1 cellular context compared by ENCODE assay signal in genomic region chr11:102577182-102577581, GRCh38.
TF ChIP-seq lines count a peak whose summit lies in the region.

No MANE protein-coding gene starts in this region.

TF ChIP-seq in GM12878, 131 proteins besides CTCF, POLR2A, EP300 and RAD21 (continued from another document and continues in another):
- TF ChIP-seq REST (IDR thresholded peaks at IDR 0.05; ENCODE audit: low read depth, low read length): no peak
- TF ChIP-seq HDAC6 (IDR thresholded peaks at IDR 0.05; ENCODE audit: unreplicated experiment): no peak
- no peak for TF ChIP-seq EZH2 (IDR thresholded peaks at IDR 0.05; ENCODE audit: borderline replicate concordance, control insufficient read depth, low read depth, low read length)
- TF ChIP-seq MTA2 (IDR thresholded peaks at IDR 0.05; ENCODE audit: low read depth): peak; percentile 29
- TF ChIP-seq EED (IDR thresholded peaks at IDR 0.05; ENCODE audit: low read depth): 0 out of 2 replicates have a peak, but pooled peaks have one; percentile 19
- TF ChIP-seq JUNB (IDR thresholded peaks at IDR 0.05): peak; percentile 27; the same call in 1 of the 2 replicates
- no peak for TF ChIP-seq NRF1 (conservative IDR thresholded peaks at IDR 0.05; ENCODE audit: low read depth, low read length)
- TF ChIP-seq ZNF622 (IDR thresholded peaks at IDR 0.05): no peak
- peak; percentile 40 to 48; a peak in 2 of 4 replicates for TF ChIP-seq IKZF2 (IDR thresholded peaks at IDR 0.05)
- no peak for TF ChIP-seq SMC3 (IDR thresholded peaks at IDR 0.05; ENCODE audit: borderline replicate concordance, low read length)
- TF ChIP-seq MTA3 (IDR thresholded peaks at IDR 0.05; ENCODE audit: borderline replicate concordance, low read length): no peak
- no peak for TF ChIP-seq SREBF1 (IDR thresholded peaks at IDR 0.05; ENCODE audit: low read length)
- TF ChIP-seq RB1 (IDR thresholded peaks at IDR 0.05; ENCODE audit: borderline replicate concordance): no peak
- TF ChIP-seq, protein P1, sequence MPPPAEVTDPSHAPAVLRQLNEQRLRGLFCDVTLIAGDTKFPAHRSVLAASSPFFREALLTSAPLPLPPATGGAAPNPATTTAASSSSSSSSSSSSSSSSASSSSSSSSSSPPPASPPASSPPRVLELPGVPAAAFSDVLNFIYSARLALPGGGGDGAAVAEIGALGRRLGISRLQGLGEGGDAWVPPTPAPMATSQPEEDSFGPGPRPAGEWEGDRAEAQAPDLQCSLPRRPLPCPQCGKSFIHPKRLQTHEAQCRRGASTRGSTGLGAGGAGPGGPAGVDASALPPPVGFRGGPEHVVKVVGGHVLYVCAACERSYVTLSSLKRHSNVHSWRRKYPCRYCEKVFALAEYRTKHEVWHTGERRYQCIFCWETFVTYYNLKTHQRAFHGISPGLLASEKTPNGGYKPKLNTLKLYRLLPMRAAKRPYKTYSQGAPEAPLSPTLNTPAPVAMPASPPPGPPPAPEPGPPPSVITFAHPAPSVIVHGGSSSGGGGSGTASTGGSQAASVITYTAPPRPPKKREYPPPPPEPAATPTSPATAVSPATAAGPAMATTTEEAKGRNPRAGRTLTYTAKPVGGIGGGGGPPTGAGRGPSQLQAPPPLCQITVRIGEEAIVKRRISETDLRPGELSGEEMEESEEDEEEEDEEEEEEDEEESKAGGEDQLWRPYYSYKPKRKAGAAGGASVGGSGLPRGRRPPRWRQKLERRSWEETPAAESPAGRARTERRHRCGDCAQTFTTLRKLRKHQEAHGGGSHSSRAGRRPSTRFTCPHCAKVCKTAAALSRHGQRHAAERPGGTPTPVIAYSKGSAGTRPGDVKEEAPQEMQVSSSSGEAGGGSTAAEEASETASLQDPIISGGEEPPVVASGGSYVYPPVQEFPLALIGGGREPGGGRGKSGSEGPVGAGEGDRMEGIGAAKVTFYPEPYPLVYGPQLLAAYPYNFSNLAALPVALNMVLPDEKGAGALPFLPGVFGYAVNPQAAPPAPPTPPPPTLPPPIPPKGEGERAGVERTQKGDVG (CRISPR knock-in tag; IDR thresholded peaks at IDR 0.05): no peak
- TF ChIP-seq ELK1 (IDR thresholded peaks at IDR 0.05; ENCODE audit: low read depth, low read length): no peak
- TF ChIP-seq RUNX3 (IDR thresholded peaks at IDR 0.05; ENCODE audit: low read length): peak; percentile 96
- no peak for TF ChIP-seq CBX5 (IDR thresholded peaks at IDR 0.05; ENCODE audit: low read depth)
- TF ChIP-seq E4F1 (IDR thresholded peaks at IDR 0.05; ENCODE audit: borderline replicate concordance, partially characterized antibody): no peak
- TF ChIP-seq IRF5 (IDR thresholded peaks at IDR 0.05; ENCODE audit: borderline replicate concordance): no peak
- TF ChIP-seq, protein P2, sequence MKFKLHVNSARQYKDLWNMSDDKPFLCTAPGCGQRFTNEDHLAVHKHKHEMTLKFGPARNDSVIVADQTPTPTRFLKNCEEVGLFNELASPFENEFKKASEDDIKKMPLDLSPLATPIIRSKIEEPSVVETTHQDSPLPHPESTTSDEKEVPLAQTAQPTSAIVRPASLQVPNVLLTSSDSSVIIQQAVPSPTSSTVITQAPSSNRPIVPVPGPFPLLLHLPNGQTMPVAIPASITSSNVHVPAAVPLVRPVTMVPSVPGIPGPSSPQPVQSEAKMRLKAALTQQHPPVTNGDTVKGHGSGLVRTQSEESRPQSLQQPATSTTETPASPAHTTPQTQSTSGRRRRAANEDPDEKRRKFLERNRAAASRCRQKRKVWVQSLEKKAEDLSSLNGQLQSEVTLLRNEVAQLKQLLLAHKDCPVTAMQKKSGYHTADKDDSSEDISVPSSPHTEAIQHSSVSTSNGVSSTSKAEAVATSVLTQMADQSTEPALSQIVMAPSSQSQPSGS (IDR thresholded peaks at IDR 0.05; ENCODE audit: low read length): peak; percentile 50; the same call in 1 of the 2 replicates
- no peak for TF ChIP-seq MXI1 (IDR thresholded peaks at IDR 0.05; ENCODE audit: low read depth, low read length)
- TF ChIP-seq, protein P3, sequence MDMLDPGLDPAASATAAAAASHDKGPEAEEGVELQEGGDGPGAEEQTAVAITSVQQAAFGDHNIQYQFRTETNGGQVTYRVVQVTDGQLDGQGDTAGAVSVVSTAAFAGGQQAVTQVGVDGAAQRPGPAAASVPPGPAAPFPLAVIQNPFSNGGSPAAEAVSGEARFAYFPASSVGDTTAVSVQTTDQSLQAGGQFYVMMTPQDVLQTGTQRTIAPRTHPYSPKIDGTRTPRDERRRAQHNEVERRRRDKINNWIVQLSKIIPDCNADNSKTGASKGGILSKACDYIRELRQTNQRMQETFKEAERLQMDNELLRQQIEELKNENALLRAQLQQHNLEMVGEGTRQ (IDR thresholded peaks at IDR 0.05; ENCODE audit: borderline replicate concordance, low read depth, low read length): no peak
- TF ChIP-seq RBBP5 (conservative IDR thresholded peaks at IDR 0.05): no peak
- TF ChIP-seq KDM1A (IDR thresholded peaks at IDR 0.05; ENCODE audit: borderline replicate concordance): no peak
- TF ChIP-seq BHLHE40 (IDR thresholded peaks at IDR 0.05; ENCODE audit: borderline replicate concordance in 1 of 2, low read depth in 2 of 2, low read length in 1 of 2): no peak
- TF ChIP-seq ZNF384 (IDR thresholded peaks at IDR 0.05; ENCODE audit: borderline replicate concordance, low read depth, low read length): no peak
- TF ChIP-seq EGR1 (IDR thresholded peaks at IDR 0.05; ENCODE audit: borderline replicate concordance in 1 of 2, low read depth in 2 of 2, low read length in 2 of 2): no peak
- no peak for TF ChIP-seq SUZ12 (IDR thresholded peaks at IDR 0.05; ENCODE audit: unreplicated experiment)
- no peak for TF ChIP-seq MYC (IDR thresholded peaks at IDR 0.05; ENCODE audit: insufficient read depth, insufficient read length, insufficient replicate concordance, low read length, severe bottlenecking)
- TF ChIP-seq SKIL (IDR thresholded peaks at IDR 0.05; ENCODE audit: low read depth, poor library complexity, severe bottlenecking): no peak
- TF ChIP-seq PML (IDR thresholded peaks at IDR 0.05; ENCODE audit: low read length): peak; percentile 14; the same call in 1 of the 2 replicates
- no peak for TF ChIP-seq ATF3 (IDR thresholded peaks at IDR 0.05; ENCODE audit: borderline replicate concordance, extremely low read depth, low read depth, low read length)
- TF ChIP-seq BCL11A (IDR thresholded peaks at IDR 0.05; ENCODE audit: low read depth, low read length): no peak
- no peak for TF ChIP-seq TCF3 (IDR thresholded peaks at IDR 0.05; ENCODE audit: borderline replicate concordance, insufficient read depth, low read depth, low read length)
- TF ChIP-seq, protein P4, sequence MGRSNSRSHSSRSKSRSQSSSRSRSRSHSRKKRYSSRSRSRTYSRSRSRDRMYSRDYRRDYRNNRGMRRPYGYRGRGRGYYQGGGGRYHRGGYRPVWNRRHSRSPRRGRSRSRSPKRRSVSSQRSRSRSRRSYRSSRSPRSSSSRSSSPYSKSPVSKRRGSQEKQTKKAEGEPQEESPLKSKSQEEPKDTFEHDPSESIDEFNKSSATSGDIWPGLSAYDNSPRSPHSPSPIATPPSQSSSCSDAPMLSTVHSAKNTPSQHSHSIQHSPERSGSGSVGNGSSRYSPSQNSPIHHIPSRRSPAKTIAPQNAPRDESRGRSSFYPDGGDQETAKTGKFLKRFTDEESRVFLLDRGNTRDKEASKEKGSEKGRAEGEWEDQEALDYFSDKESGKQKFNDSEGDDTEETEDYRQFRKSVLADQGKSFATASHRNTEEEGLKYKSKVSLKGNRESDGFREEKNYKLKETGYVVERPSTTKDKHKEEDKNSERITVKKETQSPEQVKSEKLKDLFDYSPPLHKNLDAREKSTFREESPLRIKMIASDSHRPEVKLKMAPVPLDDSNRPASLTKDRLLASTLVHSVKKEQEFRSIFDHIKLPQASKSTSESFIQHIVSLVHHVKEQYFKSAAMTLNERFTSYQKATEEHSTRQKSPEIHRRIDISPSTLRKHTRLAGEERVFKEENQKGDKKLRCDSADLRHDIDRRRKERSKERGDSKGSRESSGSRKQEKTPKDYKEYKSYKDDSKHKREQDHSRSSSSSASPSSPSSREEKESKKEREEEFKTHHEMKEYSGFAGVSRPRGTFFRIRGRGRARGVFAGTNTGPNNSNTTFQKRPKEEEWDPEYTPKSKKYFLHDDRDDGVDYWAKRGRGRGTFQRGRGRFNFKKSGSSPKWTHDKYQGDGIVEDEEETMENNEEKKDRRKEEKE (IDR thresholded peaks at IDR 0.05): no peak
